ENCODE assay signal across 2 cellular contexts in the genomic region with DNA sequence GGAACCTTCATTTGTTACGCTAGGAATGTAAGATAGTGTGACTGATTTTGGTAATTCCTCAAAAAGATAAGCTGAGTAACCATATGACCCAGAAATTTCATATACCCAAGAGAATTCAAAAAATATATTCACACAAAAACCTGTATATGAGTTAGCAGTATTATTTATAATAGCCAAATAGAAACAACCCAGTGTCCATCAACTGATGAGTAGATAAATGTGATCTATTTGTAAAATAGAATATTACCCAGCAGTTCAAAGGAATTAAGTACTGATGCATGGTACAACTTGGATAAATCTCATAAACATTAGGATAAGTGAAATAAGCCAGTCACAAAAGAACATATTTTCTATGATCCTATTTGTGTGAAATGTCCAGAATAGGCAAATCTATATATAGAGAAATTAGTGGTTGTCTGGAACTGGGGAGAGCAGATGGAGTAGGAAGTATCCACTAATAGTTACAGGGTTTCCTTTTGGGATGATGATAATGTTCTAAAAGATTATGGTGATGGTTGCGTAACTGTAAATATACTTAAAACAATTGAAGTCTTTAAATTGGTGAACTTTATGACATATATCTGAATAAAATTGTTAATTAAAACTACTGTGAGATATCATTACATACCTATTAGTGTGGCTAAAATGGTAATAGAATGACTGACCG.
TF ChIP-seq lines count a peak whose summit lies in the region.

No MANE protein-coding gene starts in this region.

TF ChIP-seq in HepG2, 621 proteins besides CTCF, POLR2A, EP300 and RAD21:
- TF ChIP-seq GABPB1 (CRISPR knock-in tag; IDR thresholded peaks at IDR 0.05), result no peak
- TF ChIP-seq, protein P1, sequence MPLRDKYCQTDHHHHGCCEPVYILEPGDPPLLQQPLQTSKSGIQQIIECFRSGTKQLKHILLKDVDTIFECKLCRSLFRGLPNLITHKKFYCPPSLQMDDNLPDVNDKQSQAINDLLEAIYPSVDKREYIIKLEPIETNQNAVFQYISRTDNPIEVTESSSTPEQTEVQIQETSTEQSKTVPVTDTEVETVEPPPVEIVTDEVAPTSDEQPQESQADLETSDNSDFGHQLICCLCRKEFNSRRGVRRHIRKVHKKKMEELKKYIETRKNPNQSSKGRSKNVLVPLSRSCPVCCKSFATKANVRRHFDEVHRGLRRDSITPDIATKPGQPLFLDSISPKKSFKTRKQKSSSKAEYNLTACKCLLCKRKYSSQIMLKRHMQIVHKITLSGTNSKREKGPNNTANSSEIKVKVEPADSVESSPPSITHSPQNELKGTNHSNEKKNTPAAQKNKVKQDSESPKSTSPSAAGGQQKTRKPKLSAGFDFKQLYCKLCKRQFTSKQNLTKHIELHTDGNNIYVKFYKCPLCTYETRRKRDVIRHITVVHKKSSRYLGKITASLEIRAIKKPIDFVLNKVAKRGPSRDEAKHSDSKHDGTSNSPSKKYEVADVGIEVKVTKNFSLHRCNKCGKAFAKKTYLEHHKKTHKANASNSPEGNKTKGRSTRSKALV (CRISPR knock-in tag; IDR thresholded peaks at IDR 0.05), result no peak
- peak; percentile 39; the same call in 1 of the 2 replicates for TF ChIP-seq CEBPB (IDR thresholded peaks at IDR 0.05; ENCODE audit: borderline replicate concordance, low read depth, low read length)
- TF ChIP-seq, protein P2, sequence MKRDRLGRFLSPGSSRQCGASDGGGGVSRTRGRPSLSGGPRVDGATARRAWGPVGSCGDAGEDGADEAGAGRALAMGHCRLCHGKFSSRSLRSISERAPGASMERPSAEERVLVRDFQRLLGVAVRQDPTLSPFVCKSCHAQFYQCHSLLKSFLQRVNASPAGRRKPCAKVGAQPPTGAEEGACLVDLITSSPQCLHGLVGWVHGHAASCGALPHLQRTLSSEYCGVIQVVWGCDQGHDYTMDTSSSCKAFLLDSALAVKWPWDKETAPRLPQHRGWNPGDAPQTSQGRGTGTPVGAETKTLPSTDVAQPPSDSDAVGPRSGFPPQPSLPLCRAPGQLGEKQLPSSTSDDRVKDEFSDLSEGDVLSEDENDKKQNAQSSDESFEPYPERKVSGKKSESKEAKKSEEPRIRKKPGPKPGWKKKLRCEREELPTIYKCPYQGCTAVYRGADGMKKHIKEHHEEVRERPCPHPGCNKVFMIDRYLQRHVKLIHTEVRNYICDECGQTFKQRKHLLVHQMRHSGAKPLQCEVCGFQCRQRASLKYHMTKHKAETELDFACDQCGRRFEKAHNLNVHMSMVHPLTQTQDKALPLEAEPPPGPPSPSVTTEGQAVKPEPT (CRISPR knock-in tag; IDR thresholded peaks at IDR 0.05; ENCODE audit: low read depth), result no peak
- TF ChIP-seq FOXO1 (CRISPR knock-in tag; IDR thresholded peaks at IDR 0.05), result no peak
- TF ChIP-seq ADNP (CRISPR knock-in tag; IDR thresholded peaks at IDR 0.05), result no peak
- no peak for TF ChIP-seq SRF (IDR thresholded peaks at IDR 0.05; ENCODE audit: low read depth, low read length)

TF ChIP-seq in H1, 55 proteins besides CTCF, POLR2A, EP300 and RAD21:
- TF ChIP-seq NRF1 (IDR thresholded peaks at IDR 0.05; ENCODE audit: low read depth, low read length) (no peak), CEBPB (IDR thresholded peaks at IDR 0.05; ENCODE audit: low read depth, low read length) (peak; percentile 4; the same call in 1 of the 2 replicates)
